Comparison of ENCODE assay signal across 4 cellular contexts in genomic region chr12:107727742-107728141, GRCh38. TPM values are rescaled to one million over a fixed set of nuclear protein-coding genes. Genes with fewer than 3 reads are reported as not detected.
"Had no signal": no experiment of that assay in that cellular context is flagged by ENCODE, and none has a peak within 500 bp of the region (broad histone marks: within the 10 kb centered on the region; RNA-seq: fewer than 3 reads in every experiment).

No MANE protein-coding gene starts in this region.

RNA-seq across cellular contexts. Expression of gene ASCL4, which starts 46.8 kb away (rescaled TPM):
- total RNA-seq: LHCN-M2, M059J, MCF 10A, NCI-H460 had no signal
